Comparison of ENCODE assay signal across 15 cellular contexts in genomic region chr1:39657402-39657801, GRCh38. TPM values are rescaled to one million over a fixed set of nuclear protein-coding genes. Genes with fewer than 3 reads are reported as not detected.
DNase-seq lines count a peak whose midpoint lies in the region; ATAC-seq and TF ChIP-seq lines count a peak whose summit lies in the region.
"Had no signal": no experiment of that assay in that cellular context is flagged by ENCODE, and none has a peak within 500 bp of the region (broad histone marks: within the 10 kb centered on the region; RNA-seq: fewer than 3 reads in every experiment).

No MANE protein-coding gene starts in this region.

- H2AFZ ChIP-seq in KMS-11 (ENCODE audit: low read depth) (peak overlapping the region; percentile 90), neuron (ENCODE audit: low read depth, low read length) (peak overlapping the region; percentile 12), PC-9 (no peak overlapping the region)

- H3K36me3 ChIP-seq in BLaER1 treated with 17β-estradiol and CSF1 and Interleukin-3, amounts not matched to agents 10 nM and 100 nM, result no peaks in the 10 kb centered on the region
- H3K36me3 ChIP-seq in KMS-11 (ENCODE audit: insufficient read depth), result no peaks in the 10 kb centered on the region
- H3K36me3 ChIP-seq in neuron (ENCODE audit: insufficient read depth, low read length), result no peaks in the 10 kb centered on the region
- H3K36me3 ChIP-seq in PC-9 (ENCODE audit: low read depth), result no peaks in the 10 kb centered on the region
- H3K36me3 ChIP-seq: breast epithelium, vagina had no signal

- ATAC-seq in GM19023 (IDR thresholded peaks at IDR 0.05; ENCODE audit: unreplicated experiment), result no peak

- POLR2A ChIA-PET in PC-9 (lab: Charles Lee; ENCODE audit: unreplicated experiment), result interaction anchor here (0.6 to 0.7 kb wide), 3 partner anchors 15 to 767 kb away, joined by 3 to 10 read pairs (median 6); no protein-coding TSS in a partner anchor

- DNase-seq in amniotic epithelial cell (ENCODE audit: low read depth), result peak; percentile 60
- DNase-seq in PC-9, result no peak
- no peak for DNase-seq in RKO (ENCODE audit: low spot score)
- no peak for DNase-seq in HuH-7.5 (ENCODE audit: low spot score)

- peak overlapping the region; percentile 30 to 74 (median 64) for H3K4me2 ChIP-seq in BLaER1 treated with 17β-estradiol and CSF1 and Interleukin-3, amounts not matched to agents 10 nM and 100 nM
- H3K4me2 ChIP-seq in KMS-11, result peak overlapping the region; percentile 30; the same call in 1 of the 2 replicates
- H3K4me2 ChIP-seq in PC-9, result no peak overlapping the region

- no peaks in the 10 kb centered on the region for H3K9me2 ChIP-seq in PC-9 (ENCODE audit: insufficient read depth)

- H3K4me3 ChIP-seq in BLaER1 treated with 17β-estradiol and CSF1 and Interleukin-3, amounts not matched to agents 10 nM and 100 nM, result no peak overlapping the region
- H3K4me3 ChIP-seq in KMS-11 (IDR thresholded peaks at IDR 0.05; ENCODE audit: insufficient read depth, low read depth, low read length), result peak overlapping the region; percentile 33
- no peak overlapping the region for H3K4me3 ChIP-seq in neuron (ENCODE audit: low read length)
- no peak overlapping the region for H3K4me3 ChIP-seq in PC-9
- H3K4me3 ChIP-seq: breast epithelium, mucosa of descending colon, vagina had no signal

- peaks cover 21 to 40% (median 28%) of the 10 kb centered on the region in 10 experiments for H3K4me1 ChIP-seq in BLaER1 treated with 17β-estradiol and CSF1 and Interleukin-3, amounts not matched to agents 10 nM and 100 nM
- peaks cover 19% of the 10 kb centered on the region for H3K4me1 ChIP-seq in KMS-11 (ENCODE audit: low read depth, poor library complexity, severe bottlenecking)
- no peaks in the 10 kb centered on the region for H3K4me1 ChIP-seq in neuron (ENCODE audit: insufficient read depth, low read length)
- H3K4me1 ChIP-seq in PC-9 (replicated peaks; ENCODE audit: insufficient read depth), result no peaks in the 10 kb centered on the region
- H3K4me1 ChIP-seq: breast epithelium, vagina had no signal

- H3K9ac ChIP-seq in BLaER1 treated with 17β-estradiol and CSF1 and Interleukin-3, amounts not matched to agents 10 nM and 100 nM, result peak overlapping the region in 7 of 11 experiments; percentile 9 to 52 (median 26); a peak in 6 of 22 replicates
- no peak overlapping the region for H3K9ac ChIP-seq in KMS-11

- H3F3A ChIP-seq in PC-9 (ENCODE audit: insufficient read depth, low read depth), result no peaks in the 10 kb centered on the region

- peaks cover 0 to 5% (median 0%) of the 10 kb centered on the region in 11 experiments; a peak in 1 of 22 replicates for H4K20me1 ChIP-seq in BLaER1 treated with 17β-estradiol and CSF1 and Interleukin-3, amounts not matched to agents 10 nM and 100 nM
- no peaks in the 10 kb centered on the region for H4K20me1 ChIP-seq in KMS-11 (ENCODE audit: insufficient read depth)
- no peaks in the 10 kb centered on the region for H4K20me1 ChIP-seq in PC-9 (ENCODE audit: insufficient read depth)

- no peak for TF ChIP-seq CTCF in KMS-11 (conservative IDR thresholded peaks at IDR 0.05; ENCODE audit: low read depth, low read length)
- TF ChIP-seq CTCF in PC-9 (conservative IDR thresholded peaks at IDR 0.05), result no peak

- no TSS peak for BruUV-seq in PC-9 (replicated peaks; lab: Mats Ljungman, UMichigan)

- H3K27me3 ChIP-seq in BLaER1 treated with 17β-estradiol and CSF1 and Interleukin-3, amounts not matched to agents 10 nM and 100 nM, result no peaks in the 10 kb centered on the region
- H3K27me3 ChIP-seq in KMS-11 (ENCODE audit: insufficient read depth, low read depth), result no peaks in the 10 kb centered on the region
- no peaks in the 10 kb centered on the region for H3K27me3 ChIP-seq in neuron (ENCODE audit: insufficient read depth, low read length)
- peaks cover 6% of the 10 kb centered on the region; the same call in 1 of the 2 replicates for H3K27me3 ChIP-seq in PC-9 (ENCODE audit: insufficient read depth, low read depth)
- H3K27me3 ChIP-seq: breast epithelium, vagina had no signal

- intact Hi-C loops in PC-9 (cut with micrococcal nuclease; ENCODE audit: unreplicated experiment), result loop anchor here (5.0 to 10.0 kb wide), 4 partner anchors 60 to 393 kb away; no protein-coding TSS in a partner anchor

- H3K79me2 ChIP-seq in KMS-11 (ENCODE audit: insufficient read depth, low read depth) (no peaks in the 10 kb centered on the region), PC-9 (ENCODE audit: low read depth) (no peaks in the 10 kb centered on the region)

- H3K9me3 ChIP-seq in BLaER1 treated with 17β-estradiol and CSF1 and Interleukin-3, amounts not matched to agents 10 nM and 100 nM (replicated peaks in 1 of 11), result no peaks in the 10 kb centered on the region
- H3K9me3 ChIP-seq in neuron (ENCODE audit: low read length), result no peaks in the 10 kb centered on the region
- H3K9me3 ChIP-seq in PC-9 (ENCODE audit: insufficient read depth, low read depth), result no peaks in the 10 kb centered on the region
- H3K9me3 ChIP-seq: breast epithelium, mucosa of descending colon, vagina had no signal

- peak overlapping the region in 8 of 11 experiments; percentile 17 to 73 (median 58); a peak in 14 of 22 replicates for H3K27ac ChIP-seq in BLaER1 treated with 17β-estradiol and CSF1 and Interleukin-3, amounts not matched to agents 10 nM and 100 nM
- H3K27ac ChIP-seq in KMS-11 (no peak overlapping the region), PC-9 (no peak overlapping the region)
- H3K27ac ChIP-seq: breast epithelium, vagina had no signal

- CTCF ChIA-PET in PC-9 (lab: Charles Lee), result interaction anchor here (0.6 to 2.5 kb wide), 7 partner anchors 14 to 663 kb away, joined by 3 to 34 read pairs (median 5); no protein-coding TSS in a partner anchor

RNA-seq across cellular contexts. Expression of gene NT5C1A, which starts 14.5 kb away (rescaled TPM):
- not detected in 2 replicates for total RNA-seq in PC-9 (2021)
- total RNA-seq: activated T-cell treated with anti-CD3 and anti-CD28 coated beads, Interleukin-2, amount 50 U/mL, for 4 hours; fibroblast of lung; left colon; vagina had no signal

RNA-seq across cellular contexts. Expression of gene HEYL, which starts 18.0 kb away (rescaled TPM):
- 0.17 and 0.35 TPM in 2 replicates for total RNA-seq in PC-9 (2021)
- total RNA-seq: fibroblast of lung, SK-MEL-5 had no signal

RNA-seq across cellular contexts. Expression of gene HPCAL4, which starts 33.8 kb away (rescaled TPM):
- total RNA-seq in PC-9 (2021), result 0.07 TPM in 1 of 2 replicates, not detected in the other
- total RNA-seq: breast epithelium, fibroblast of lung had no signal

Comparison
In these comparisons a context has a peak if more than half of its experiments do, and no peak if none do; other contexts are left out.
1. H3K27ac ChIP-seq: peak in BLaER1 treated with 17β-estradiol and CSF1 and Interleukin-3, amounts not matched to agents 10 nM and 100 nM (8 of 11); none in KMS-11 (single experiment) and PC-9 (single experiment).